Comparison of ENCODE assay signal across 1 cellular context in the genomic region with DNA sequence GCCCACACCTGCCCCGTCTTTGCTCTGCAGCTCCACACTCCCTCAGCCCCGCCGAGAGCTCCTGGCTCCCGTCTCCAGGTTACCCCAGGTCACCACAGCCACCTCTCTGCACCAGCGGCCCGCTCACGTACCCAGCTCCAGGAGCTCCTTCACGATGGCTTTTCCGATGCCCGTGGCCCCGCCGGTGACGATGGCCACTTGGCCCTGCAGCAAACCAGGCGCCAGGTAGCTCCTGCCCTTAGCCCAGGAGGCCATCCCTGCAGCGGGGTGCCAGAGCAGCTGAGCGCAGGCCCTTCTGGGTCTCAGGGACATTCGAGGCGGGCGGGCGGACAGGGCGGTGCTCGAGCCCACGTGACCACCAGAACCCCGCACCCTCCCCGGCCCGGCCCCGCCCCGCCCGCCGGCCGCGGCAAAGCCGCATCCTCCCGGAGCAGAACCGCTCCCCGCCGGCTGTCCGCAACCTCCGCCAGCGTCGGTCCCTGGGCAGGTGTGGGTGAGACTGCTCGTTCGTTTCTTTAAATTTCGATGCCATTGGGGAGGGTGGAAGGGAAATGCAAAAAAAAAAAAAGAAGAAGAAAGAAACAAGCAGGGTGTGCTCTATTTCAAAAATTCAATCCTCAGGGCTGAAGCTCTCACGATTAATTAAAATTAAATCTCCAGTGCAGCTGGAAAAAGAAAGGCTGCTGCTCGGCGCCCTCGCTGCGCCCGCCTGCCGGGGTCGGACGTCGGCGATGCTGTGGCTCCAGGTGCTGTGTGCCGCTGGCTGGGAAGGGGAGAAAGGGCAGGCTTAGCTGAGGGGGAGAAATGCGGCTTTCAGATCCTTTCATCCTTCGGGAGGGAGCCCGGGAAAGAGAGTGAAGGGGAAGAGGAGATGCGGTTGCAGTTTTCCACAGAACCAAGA.
A peak's percentile ranks its signal among the peaks of the same experiment; 100 is the strongest.
TF ChIP-seq lines count a peak whose summit lies in the region.

A gene (minus strand): TSS at position 323 of the 901 bp plus-strand sequence. CDS start 68 bp downstream, at position 255.
A gene with protein sequence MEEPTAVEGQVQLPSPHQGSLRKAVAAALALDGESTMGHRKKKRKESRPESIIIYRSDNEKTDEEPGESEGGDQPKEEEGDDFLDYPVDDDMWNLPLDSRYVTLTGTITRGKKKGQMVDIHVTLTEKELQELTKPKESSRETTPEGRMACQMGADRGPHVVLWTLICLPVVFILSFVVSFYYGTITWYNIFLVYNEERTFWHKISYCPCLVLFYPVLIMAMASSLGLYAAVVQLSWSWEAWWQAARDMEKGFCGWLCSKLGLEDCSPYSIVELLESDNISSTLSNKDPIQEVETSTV (plus strand): TSS at position 433 of the 901 bp plus-strand sequence. CDS start 14,045 bp downstream, outside the sequence.

TF ChIP-seq in HepG2, 621 proteins besides CTCF, POLR2A, EP300 and RAD21 (continued from another document and continues in another):
- TF ChIP-seq, protein P1, sequence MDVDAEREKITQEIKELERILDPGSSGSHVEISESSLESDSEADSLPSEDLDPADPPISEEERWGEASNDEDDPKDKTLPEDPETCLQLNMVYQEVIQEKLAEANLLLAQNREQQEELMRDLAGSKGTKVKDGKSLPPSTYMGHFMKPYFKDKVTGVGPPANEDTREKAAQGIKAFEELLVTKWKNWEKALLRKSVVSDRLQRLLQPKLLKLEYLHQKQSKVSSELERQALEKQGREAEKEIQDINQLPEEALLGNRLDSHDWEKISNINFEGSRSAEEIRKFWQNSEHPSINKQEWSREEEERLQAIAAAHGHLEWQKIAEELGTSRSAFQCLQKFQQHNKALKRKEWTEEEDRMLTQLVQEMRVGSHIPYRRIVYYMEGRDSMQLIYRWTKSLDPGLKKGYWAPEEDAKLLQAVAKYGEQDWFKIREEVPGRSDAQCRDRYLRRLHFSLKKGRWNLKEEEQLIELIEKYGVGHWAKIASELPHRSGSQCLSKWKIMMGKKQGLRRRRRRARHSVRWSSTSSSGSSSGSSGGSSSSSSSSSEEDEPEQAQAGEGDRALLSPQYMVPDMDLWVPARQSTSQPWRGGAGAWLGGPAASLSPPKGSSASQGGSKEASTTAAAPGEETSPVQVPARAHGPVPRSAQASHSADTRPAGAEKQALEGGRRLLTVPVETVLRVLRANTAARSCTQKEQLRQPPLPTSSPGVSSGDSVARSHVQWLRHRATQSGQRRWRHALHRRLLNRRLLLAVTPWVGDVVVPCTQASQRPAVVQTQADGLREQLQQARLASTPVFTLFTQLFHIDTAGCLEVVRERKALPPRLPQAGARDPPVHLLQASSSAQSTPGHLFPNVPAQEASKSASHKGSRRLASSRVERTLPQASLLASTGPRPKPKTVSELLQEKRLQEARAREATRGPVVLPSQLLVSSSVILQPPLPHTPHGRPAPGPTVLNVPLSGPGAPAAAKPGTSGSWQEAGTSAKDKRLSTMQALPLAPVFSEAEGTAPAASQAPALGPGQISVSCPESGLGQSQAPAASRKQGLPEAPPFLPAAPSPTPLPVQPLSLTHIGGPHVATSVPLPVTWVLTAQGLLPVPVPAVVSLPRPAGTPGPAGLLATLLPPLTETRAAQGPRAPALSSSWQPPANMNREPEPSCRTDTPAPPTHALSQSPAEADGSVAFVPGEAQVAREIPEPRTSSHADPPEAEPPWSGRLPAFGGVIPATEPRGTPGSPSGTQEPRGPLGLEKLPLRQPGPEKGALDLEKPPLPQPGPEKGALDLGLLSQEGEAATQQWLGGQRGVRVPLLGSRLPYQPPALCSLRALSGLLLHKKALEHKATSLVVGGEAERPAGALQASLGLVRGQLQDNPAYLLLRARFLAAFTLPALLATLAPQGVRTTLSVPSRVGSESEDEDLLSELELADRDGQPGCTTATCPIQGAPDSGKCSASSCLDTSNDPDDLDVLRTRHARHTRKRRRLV (CRISPR knock-in tag; IDR thresholded peaks at IDR 0.05) = peak; percentile 82; the same call in 1 of the 2 replicates
- TF ChIP-seq RCOR2 (CRISPR knock-in tag; IDR thresholded peaks at IDR 0.05) (no peak; the same call in 1 of the 2 replicates), ZMYM3 (CRISPR knock-in tag; IDR thresholded peaks at IDR 0.05) (peak; percentile 70; the same call in 1 of the 2 replicates), RARG (CRISPR knock-in tag; IDR thresholded peaks at IDR 0.05; ENCODE audit: low read depth) (no peak), SIN3A (IDR thresholded peaks at IDR 0.05; ENCODE audit: borderline replicate concordance, low read depth, low read length) (peak; percentile 93; the same call in 1 of the 2 replicates), POGZ (CRISPR knock-in tag; IDR thresholded peaks at IDR 0.05) (peak; percentile 93), TRIM24 (CRISPR knock-in tag; IDR thresholded peaks at IDR 0.05) (no peak), REPIN1 (CRISPR knock-in tag; IDR thresholded peaks at IDR 0.05; ENCODE audit: borderline replicate concordance, low read depth) (peak; percentile 92), NFYC (CRISPR knock-in tag; IDR thresholded peaks at IDR 0.05) (no peak), ATF7-NPFF (CRISPR knock-in tag; IDR thresholded peaks at IDR 0.05; ENCODE audit: low read depth) (peak; percentile 93), HNF4G (IDR thresholded peaks at IDR 0.05; ENCODE audit: borderline replicate concordance, low read depth, low read length) (no peak), HNF4G (CRISPR knock-in tag; IDR thresholded peaks at IDR 0.05; ENCODE audit: borderline replicate concordance, low read depth) (peak; percentile 65; the same call in 1 of the 2 replicates), AGO2 (optimal IDR thresholded peaks at IDR 0.05; ENCODE audit: low read depth, low read length) (peak; percentile 64), ZNF382 (CRISPR knock-in tag; IDR thresholded peaks at IDR 0.05; ENCODE audit: borderline replicate concordance) (no peak; the same call in 1 of the 2 replicates), ZNF468 (CRISPR knock-in tag; IDR thresholded peaks at IDR 0.05) (peak; percentile 67; the same call in 1 of the 2 replicates), ZNF460 (CRISPR knock-in tag; IDR thresholded peaks at IDR 0.05; ENCODE audit: borderline replicate concordance) (peak; percentile 63; the same call in 1 of the 2 replicates), AKAP8 (CRISPR knock-in tag; IDR thresholded peaks at IDR 0.05) (peak; percentile 61; the same call in 1 of the 2 replicates), ZBTB21 (CRISPR knock-in tag; IDR thresholded peaks at IDR 0.05) (no peak), ZMAT3 (CRISPR knock-in tag; conservative IDR thresholded peaks at IDR 0.05) (peak; percentile 99), ELF4 (CRISPR knock-in tag; IDR thresholded peaks at IDR 0.05; ENCODE audit: borderline replicate concordance) (no peak), KDM5B (CRISPR knock-in tag; IDR thresholded peaks at IDR 0.05; ENCODE audit: borderline replicate concordance) (peak; percentile 98), SMAD3 (CRISPR knock-in tag; IDR thresholded peaks at IDR 0.05) (peak; percentile 97), ZBTB7A (CRISPR knock-in tag; IDR thresholded peaks at IDR 0.05) (peak; percentile 91)
- TF ChIP-seq, protein P2, sequence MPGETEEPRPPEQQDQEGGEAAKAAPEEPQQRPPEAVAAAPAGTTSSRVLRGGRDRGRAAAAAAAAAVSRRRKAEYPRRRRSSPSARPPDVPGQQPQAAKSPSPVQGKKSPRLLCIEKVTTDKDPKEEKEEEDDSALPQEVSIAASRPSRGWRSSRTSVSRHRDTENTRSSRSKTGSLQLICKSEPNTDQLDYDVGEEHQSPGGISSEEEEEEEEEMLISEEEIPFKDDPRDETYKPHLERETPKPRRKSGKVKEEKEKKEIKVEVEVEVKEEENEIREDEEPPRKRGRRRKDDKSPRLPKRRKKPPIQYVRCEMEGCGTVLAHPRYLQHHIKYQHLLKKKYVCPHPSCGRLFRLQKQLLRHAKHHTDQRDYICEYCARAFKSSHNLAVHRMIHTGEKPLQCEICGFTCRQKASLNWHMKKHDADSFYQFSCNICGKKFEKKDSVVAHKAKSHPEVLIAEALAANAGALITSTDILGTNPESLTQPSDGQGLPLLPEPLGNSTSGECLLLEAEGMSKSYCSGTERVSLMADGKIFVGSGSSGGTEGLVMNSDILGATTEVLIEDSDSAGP (CRISPR knock-in tag; IDR thresholded peaks at IDR 0.05; ENCODE audit: borderline replicate concordance) = peak; percentile 95
- TF ChIP-seq, protein P3, sequence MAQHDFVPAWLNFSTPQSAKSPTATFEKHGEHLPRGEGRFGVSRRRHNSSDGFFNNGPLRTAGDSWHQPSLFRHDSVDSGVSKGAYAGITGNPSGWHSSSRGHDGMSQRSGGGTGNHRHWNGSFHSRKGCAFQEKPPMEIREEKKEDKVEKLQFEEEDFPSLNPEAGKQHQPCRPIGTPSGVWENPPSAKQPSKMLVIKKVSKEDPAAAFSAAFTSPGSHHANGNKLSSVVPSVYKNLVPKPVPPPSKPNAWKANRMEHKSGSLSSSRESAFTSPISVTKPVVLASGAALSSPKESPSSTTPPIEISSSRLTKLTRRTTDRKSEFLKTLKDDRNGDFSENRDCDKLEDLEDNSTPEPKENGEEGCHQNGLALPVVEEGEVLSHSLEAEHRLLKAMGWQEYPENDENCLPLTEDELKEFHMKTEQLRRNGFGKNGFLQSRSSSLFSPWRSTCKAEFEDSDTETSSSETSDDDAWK (CRISPR knock-in tag; IDR thresholded peaks at IDR 0.05) = no peak
- TF ChIP-seq, protein P4, sequence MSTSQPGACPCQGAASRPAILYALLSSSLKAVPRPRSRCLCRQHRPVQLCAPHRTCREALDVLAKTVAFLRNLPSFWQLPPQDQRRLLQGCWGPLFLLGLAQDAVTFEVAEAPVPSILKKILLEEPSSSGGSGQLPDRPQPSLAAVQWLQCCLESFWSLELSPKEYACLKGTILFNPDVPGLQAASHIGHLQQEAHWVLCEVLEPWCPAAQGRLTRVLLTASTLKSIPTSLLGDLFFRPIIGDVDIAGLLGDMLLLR (CRISPR knock-in tag; IDR thresholded peaks at IDR 0.05) = peak; percentile 96; the same call in 1 of the 2 replicates
- TF ChIP-seq, protein P5, sequence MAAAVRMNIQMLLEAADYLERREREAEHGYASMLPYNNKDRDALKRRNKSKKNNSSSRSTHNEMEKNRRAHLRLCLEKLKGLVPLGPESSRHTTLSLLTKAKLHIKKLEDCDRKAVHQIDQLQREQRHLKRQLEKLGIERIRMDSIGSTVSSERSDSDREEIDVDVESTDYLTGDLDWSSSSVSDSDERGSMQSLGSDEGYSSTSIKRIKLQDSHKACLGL (CRISPR knock-in tag; IDR thresholded peaks at IDR 0.05) = peak; percentile 94
- TF ChIP-seq, protein P6, sequence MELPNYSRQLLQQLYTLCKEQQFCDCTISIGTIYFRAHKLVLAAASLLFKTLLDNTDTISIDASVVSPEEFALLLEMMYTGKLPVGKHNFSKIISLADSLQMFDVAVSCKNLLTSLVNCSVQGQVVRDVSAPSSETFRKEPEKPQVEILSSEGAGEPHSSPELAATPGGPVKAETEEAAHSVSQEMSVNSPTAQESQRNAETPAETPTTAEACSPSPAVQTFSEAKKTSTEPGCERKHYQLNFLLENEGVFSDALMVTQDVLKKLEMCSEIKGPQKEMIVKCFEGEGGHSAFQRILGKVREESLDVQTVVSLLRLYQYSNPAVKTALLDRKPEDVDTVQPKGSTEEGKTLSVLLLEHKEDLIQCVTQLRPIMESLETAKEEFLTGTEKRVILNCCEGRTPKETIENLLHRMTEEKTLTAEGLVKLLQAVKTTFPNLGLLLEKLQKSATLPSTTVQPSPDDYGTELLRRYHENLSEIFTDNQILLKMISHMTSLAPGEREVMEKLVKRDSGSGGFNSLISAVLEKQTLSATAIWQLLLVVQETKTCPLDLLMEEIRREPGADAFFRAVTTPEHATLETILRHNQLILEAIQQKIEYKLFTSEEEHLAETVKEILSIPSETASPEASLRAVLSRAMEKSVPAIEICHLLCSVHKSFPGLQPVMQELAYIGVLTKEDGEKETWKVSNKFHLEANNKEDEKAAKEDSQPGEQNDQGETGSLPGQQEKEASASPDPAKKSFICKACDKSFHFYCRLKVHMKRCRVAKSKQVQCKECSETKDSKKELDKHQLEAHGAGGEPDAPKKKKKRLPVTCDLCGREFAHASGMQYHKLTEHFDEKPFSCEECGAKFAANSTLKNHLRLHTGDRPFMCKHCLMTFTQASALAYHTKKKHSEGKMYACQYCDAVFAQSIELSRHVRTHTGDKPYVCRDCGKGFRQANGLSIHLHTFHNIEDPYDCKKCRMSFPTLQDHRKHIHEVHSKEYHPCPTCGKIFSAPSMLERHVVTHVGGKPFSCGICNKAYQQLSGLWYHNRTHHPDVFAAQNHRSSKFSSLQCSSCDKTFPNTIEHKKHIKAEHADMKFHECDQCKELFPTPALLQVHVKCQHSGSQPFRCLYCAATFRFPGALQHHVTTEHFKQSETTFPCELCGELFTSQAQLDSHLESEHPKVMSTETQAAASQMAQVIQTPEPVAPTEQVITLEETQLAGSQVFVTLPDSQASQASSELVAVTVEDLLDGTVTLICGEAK (IDR thresholded peaks at IDR 0.05) = no peak
- TF ChIP-seq, protein P6 (CRISPR knock-in tag; IDR thresholded peaks at IDR 0.05) = peak; percentile 51; the same call in 1 of the 2 replicates
